ENCODE assay signal across 13 cellular contexts in the genomic region with DNA sequence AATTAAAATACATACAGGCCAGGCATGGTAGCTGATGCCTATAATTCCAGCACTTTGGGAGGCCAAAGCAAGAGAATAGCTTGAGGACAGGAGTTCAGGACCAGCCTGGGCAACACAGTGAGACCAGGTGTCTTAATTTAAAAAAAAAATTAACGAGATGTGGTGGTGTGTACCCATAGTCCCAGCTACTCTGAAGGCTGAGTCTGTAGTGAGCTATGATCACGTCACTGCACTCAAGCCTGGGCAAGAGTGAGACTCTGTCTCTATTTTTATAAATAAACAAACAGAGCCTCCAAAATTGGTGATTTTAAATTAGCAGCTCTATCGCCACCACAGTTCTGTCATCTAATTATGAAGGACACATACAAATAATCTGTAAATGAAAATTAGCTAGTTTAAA. TPM values are rescaled to one million over a fixed set of nuclear protein-coding genes. Genes with fewer than 3 reads are reported as not detected.
"Had no signal": no experiment of that assay in that cellular context is flagged by ENCODE, and none has a peak within 500 bp of the region (broad histone marks: within the 10 kb centered on the region; RNA-seq: fewer than 3 reads in every experiment).

No MANE protein-coding gene starts in this region.

- H3K9me3 ChIP-seq: ascending aorta, mucosa of descending colon, upper lobe of left lung had no signal

- H3K36me3 ChIP-seq: ascending aorta, neural progenitor cell, upper lobe of left lung had no signal

- H3K4me3 ChIP-seq: ascending aorta, mucosa of descending colon, neural progenitor cell, upper lobe of left lung had no signal

- ATAC-seq: T-cell had no signal

- DNase-seq: activated gamma-delta T cell treated with Interleukin-2 at 50 U/mL for 16 hours; activated T-cell treated with anti-CD3 and anti-CD28 coated beads, Interleukin-2, amount 50 U/mL, for 1 hour; immature natural killer cell; kidney glomerular epithelial cell; mesenchymal stem cell; mucosa of descending colon; naive B cell; stimulated activated CD4-positive, alpha-beta T cell treated with anti-CD3 and anti-CD28 coated beads, Interleukin-4, amount 100 ng/mL, for 24 hours; stimulated activated naive CD4-positive, alpha-beta T cell treated with Interleukin-2 at 50 U/mL for 16 hours; T-cell; upper lobe of left lung had no signal

- H3K27me3 ChIP-seq: ascending aorta, neural progenitor cell, upper lobe of left lung had no signal

- H3K4me1 ChIP-seq: ascending aorta had no signal

- H3K27ac ChIP-seq: ascending aorta, upper lobe of left lung had no signal

RNA-seq across cellular contexts. Expression of gene GINS1, which starts 54.7 kb away (rescaled TPM):
- total RNA-seq: ascending aorta had no signal
